23 cellular contexts compared by ENCODE assay signal in the genomic region with DNA sequence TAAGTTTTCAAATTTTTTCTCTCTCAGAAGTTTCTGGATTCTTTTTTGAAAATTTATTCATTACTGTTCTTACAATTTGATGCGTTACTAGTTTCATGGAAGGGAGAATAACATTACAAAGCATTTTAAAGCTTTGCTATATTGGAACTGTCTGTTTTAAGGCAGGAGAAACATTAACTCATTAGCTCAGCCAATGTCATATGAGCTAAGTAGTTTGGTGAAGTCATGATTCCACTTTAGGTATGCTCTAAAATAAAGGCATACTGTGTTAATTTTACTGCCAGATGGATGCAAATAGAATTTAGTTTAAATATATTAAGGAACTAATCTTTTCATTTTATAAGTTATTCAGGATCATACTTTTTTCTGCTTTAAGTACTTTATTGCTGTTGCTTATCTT.
"Had no signal": no experiment of that assay in that cellular context is flagged by ENCODE, and none has a peak within 500 bp of the region (broad histone marks: within the 10 kb centered on the region; RNA-seq: fewer than 3 reads in every experiment).

No MANE protein-coding gene starts in this region.

- DNase-seq: activated B cell treated with CpG ODN at 0.5 μM for 24 hours; activated CD4-positive, alpha-beta memory T cell treated with anti-CD3 and anti-CD28 coated beads, Interleukin-2, amount 10 ng/mL, durations not matched to agents 7 days and 5 days; activated CD4-positive, alpha-beta T cell treated with anti-CD3 and anti-CD28 coated beads for 48 hours; activated CD8-positive, alpha-beta memory T cell treated with anti-CD3 and anti-CD28 coated beads, Interleukin-2, amount 10 ng/mL, durations not matched to agents 7 days and 5 days; activated naive CD4-positive, alpha-beta T cell; activated naive CD8-positive, alpha-beta T cell treated with anti-CD3 and anti-CD28 coated beads for 36 hours; amniotic stem cell; caudate nucleus; dorsolateral prefrontal cortex; foreskin keratinocyte; glutamatergic neuron; kidney; mesenchymal stem cell; naive thymus-derived CD8-positive, alpha-beta T cell; nucleus accumbens; stimulated activated CD4-positive, alpha-beta T cell treated with anti-CD3 and anti-CD28 coated beads, Interleukin-4, amount 100 ng/mL, for 24 hours; stomach; trophoblast cell had no signal

- ATAC-seq: activated CD8-positive, alpha-beta memory T cell treated with anti-CD3 and anti-CD28 coated beads, Interleukin-2, amount 10 ng/mL, durations not matched to agents 7 days and 5 days; activated T-helper 17 cell treated with anti-CD3 and anti-CD28 coated beads, Interleukin-2, amount 50 U/mL, for 72 hours; foreskin keratinocyte; naive thymus-derived CD8-positive, alpha-beta T cell; sciatic nerve; stimulated activated effector memory CD8-positive, alpha-beta T cell treated with anti-CD3 and anti-CD28 coated beads, Interleukin-12 subunit alpha, Interleukin-12 subunit beta, amount 100 ng/mL, for 72 hours had no signal

- H3K9me3 ChIP-seq: stomach, vagina had no signal

- H3K4me3 ChIP-seq: dorsolateral prefrontal cortex, stomach, vagina had no signal

- H3K27me3 ChIP-seq: dorsolateral prefrontal cortex, foreskin keratinocyte, stomach, vagina had no signal

- FAIRE-seq: colon, kidney had no signal

- H3K4me1 ChIP-seq: foreskin keratinocyte had no signal

- H3K36me3 ChIP-seq: stomach, vagina had no signal

- H3K27ac ChIP-seq: foreskin keratinocyte, stomach, vagina had no signal
